ENCODE assay signal across 1 cellular context in the genomic region with DNA sequence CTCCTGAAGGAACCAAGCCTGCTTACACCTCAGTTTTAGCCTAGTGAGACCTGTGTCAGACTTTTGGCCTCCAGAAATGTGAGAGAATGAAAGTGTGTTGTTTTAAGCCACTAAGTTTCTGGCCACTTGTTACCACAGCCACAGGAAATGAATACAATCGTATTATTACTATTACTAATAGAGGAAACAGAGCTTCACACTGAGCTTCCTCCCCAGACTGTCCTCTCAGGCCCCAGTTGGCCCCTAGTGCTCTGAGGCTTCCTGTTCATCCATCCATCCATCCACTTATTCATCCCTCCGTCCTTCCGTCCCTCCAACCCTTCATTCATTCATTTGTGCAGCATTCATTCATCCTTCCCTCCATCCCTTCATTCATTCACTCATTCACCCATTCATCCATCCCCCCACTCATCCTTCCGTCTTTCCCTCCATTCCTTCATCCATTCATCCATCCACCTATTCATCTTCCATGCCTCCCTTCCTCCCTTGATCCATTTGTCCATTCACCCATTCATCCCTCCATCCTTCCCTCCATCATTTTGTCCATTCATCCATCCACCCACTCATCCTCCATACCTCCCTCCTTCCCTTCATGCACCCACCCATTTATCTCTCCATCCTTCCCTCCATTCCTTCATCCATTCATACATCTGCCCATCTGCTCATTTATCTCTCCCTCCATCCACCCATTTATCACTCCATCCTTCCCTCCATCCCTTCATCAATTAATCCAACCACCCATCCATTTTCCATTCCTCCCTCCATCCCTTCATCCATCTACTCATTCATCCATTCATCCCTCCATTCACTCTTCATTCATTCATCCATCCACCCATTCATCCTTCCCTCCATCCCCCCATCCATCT.
TF ChIP-seq lines count a peak whose summit lies in the region.

No MANE protein-coding gene starts in this region.

TF ChIP-seq in HEK293, 187 proteins besides CTCF, POLR2A, EP300 and RAD21 (continued from another document):
- TF ChIP-seq, protein P1, sequence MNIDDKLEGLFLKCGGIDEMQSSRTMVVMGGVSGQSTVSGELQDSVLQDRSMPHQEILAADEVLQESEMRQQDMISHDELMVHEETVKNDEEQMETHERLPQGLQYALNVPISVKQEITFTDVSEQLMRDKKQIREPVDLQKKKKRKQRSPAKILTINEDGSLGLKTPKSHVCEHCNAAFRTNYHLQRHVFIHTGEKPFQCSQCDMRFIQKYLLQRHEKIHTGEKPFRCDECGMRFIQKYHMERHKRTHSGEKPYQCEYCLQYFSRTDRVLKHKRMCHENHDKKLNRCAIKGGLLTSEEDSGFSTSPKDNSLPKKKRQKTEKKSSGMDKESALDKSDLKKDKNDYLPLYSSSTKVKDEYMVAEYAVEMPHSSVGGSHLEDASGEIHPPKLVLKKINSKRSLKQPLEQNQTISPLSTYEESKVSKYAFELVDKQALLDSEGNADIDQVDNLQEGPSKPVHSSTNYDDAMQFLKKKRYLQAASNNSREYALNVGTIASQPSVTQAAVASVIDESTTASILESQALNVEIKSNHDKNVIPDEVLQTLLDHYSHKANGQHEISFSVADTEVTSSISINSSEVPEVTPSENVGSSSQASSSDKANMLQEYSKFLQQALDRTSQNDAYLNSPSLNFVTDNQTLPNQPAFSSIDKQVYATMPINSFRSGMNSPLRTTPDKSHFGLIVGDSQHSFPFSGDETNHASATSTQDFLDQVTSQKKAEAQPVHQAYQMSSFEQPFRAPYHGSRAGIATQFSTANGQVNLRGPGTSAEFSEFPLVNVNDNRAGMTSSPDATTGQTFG (tag by site-specific recombination; IDR thresholded peaks at IDR 0.05; ENCODE audit: borderline replicate concordance) = 0 out of 2 replicates have a peak, but pooled peaks have one; percentile 43
- TF ChIP-seq ZNF423 (tag by site-specific recombination; IDR thresholded peaks at IDR 0.05) = no peak
